ENCODE assay signal across 1 cellular context in genomic region chr2:182077451-182078142, GRCh38.
A peak's percentile ranks its signal among the peaks of the same experiment; 100 is the strongest.
TF ChIP-seq lines count a peak whose summit lies in the region.

No MANE protein-coding gene starts in this region.

TF ChIP-seq in HEK293, 187 proteins besides CTCF, POLR2A, EP300 and RAD21 (continued from another document and continues in another):
- no peak for TF ChIP-seq ZSCAN18 (tag by site-specific recombination; IDR thresholded peaks at IDR 0.05)
- TF ChIP-seq GFI1B (tag by site-specific recombination; IDR thresholded peaks at IDR 0.05): no peak
- no peak for TF ChIP-seq ZBTB7A (tag by site-specific recombination; IDR thresholded peaks at IDR 0.05; ENCODE audit: low read depth)
- TF ChIP-seq ZSCAN23 (tag by site-specific recombination; IDR thresholded peaks at IDR 0.05): no peak
- no peak for TF ChIP-seq ZNF157 (tag by site-specific recombination; IDR thresholded peaks at IDR 0.05)
- no peak for TF ChIP-seq ZNF121 (tag by site-specific recombination; IDR thresholded peaks at IDR 0.05)
- TF ChIP-seq ZNF140 (tag by site-specific recombination; IDR thresholded peaks at IDR 0.05): no peak
- TF ChIP-seq ZNF404 (tag by site-specific recombination; IDR thresholded peaks at IDR 0.05): no peak
- peak; percentile 83; the same call in 1 of the 2 replicates for TF ChIP-seq ZSCAN30 (tag by site-specific recombination; IDR thresholded peaks at IDR 0.05)
- no peak for TF ChIP-seq ZNF701 (tag by site-specific recombination; IDR thresholded peaks at IDR 0.05)
- no peak for TF ChIP-seq PRDM4 (tag by site-specific recombination; IDR thresholded peaks at IDR 0.05)
- TF ChIP-seq SCRT2 (tag by site-specific recombination; IDR thresholded peaks at IDR 0.05): peak; percentile 96
- no peak for TF ChIP-seq ZNF16 (tag by site-specific recombination; IDR thresholded peaks at IDR 0.05; ENCODE audit: low read depth)
- TF ChIP-seq ZBTB20 (tag by site-specific recombination; IDR thresholded peaks at IDR 0.05): no peak
- no peak for TF ChIP-seq ZNF658 (tag by site-specific recombination; IDR thresholded peaks at IDR 0.05)
- no peak for TF ChIP-seq ZNF24 (tag by site-specific recombination; IDR thresholded peaks at IDR 0.05)
- peak; percentile 71 for TF ChIP-seq ZBTB17 (tag by site-specific recombination; IDR thresholded peaks at IDR 0.05)
- TF ChIP-seq ZNF274 (IDR thresholded peaks at IDR 0.05; ENCODE audit: low read length): no peak
- TF ChIP-seq ZNF274 (tag by site-specific recombination; IDR thresholded peaks at IDR 0.05; ENCODE audit: borderline replicate concordance): no peak
- no peak for TF ChIP-seq KLF7 (tag by site-specific recombination; IDR thresholded peaks at IDR 0.05; ENCODE audit: borderline replicate concordance)
- TF ChIP-seq ZNF133 (tag by site-specific recombination; IDR thresholded peaks at IDR 0.05): no peak
- no peak for TF ChIP-seq ZNF843 (tag by site-specific recombination; IDR thresholded peaks at IDR 0.05)
- TF ChIP-seq ZNF19 (tag by site-specific recombination; IDR thresholded peaks at IDR 0.05; ENCODE audit: low read depth): no peak
- TF ChIP-seq MEIS1 (CRISPR knock-in tag; IDR thresholded peaks at IDR 0.05; ENCODE audit: borderline replicate concordance): no peak
- TF ChIP-seq KLF8 (tag by site-specific recombination; IDR thresholded peaks at IDR 0.05): no peak
- TF ChIP-seq ZNF623 (tag by site-specific recombination; IDR thresholded peaks at IDR 0.05): no peak
- no peak for TF ChIP-seq ZFP37 (tag by site-specific recombination; IDR thresholded peaks at IDR 0.05)
- TF ChIP-seq ZNF341 (tag by site-specific recombination; IDR thresholded peaks at IDR 0.05; ENCODE audit: low read depth): no peak
- TF ChIP-seq ZNF549 (tag by site-specific recombination; IDR thresholded peaks at IDR 0.05): no peak
- no peak for TF ChIP-seq ZNF132 (tag by site-specific recombination; IDR thresholded peaks at IDR 0.05; ENCODE audit: borderline replicate concordance)
- no peak for TF ChIP-seq ZNF624 (tag by site-specific recombination; IDR thresholded peaks at IDR 0.05)
- no peak; the same call in 1 of the 2 replicates for TF ChIP-seq ZNF2 (tag by site-specific recombination; IDR thresholded peaks at IDR 0.05)
- no peak for TF ChIP-seq ELK4 (IDR thresholded peaks at IDR 0.05; ENCODE audit: borderline replicate concordance, low read depth, low read length)
- TF ChIP-seq ZNF426 (tag by site-specific recombination; IDR thresholded peaks at IDR 0.05): no peak
- peak; percentile 83 for TF ChIP-seq PRDM6 (tag by site-specific recombination; IDR thresholded peaks at IDR 0.05)
- no peak for TF ChIP-seq SP3 (tag by site-specific recombination; IDR thresholded peaks at IDR 0.05)
- TF ChIP-seq ATF2 (tag by site-specific recombination; IDR thresholded peaks at IDR 0.05; ENCODE audit: low read depth): no peak
- TF ChIP-seq SCRT1 (tag by site-specific recombination; IDR thresholded peaks at IDR 0.05; ENCODE audit: borderline replicate concordance): peak; percentile 87
- TF ChIP-seq ZNF513 (tag by site-specific recombination; IDR thresholded peaks at IDR 0.05): no peak
- no peak for TF ChIP-seq KLF1 (tag by site-specific recombination; IDR thresholded peaks at IDR 0.05)
- no peak for TF ChIP-seq MYNN (tag by site-specific recombination; IDR thresholded peaks at IDR 0.05; ENCODE audit: borderline replicate concordance)
- no peak for TF ChIP-seq SETDB1 (IDR thresholded peaks at IDR 0.05; ENCODE audit: insufficient read length, low read length)
- TF ChIP-seq ZNF184 (tag by site-specific recombination; IDR thresholded peaks at IDR 0.05): no peak
- no peak for TF ChIP-seq ZNF302 (tag by site-specific recombination; IDR thresholded peaks at IDR 0.05; ENCODE audit: low read depth)
- no peak for TF ChIP-seq ZNF280D (tag by site-specific recombination; IDR thresholded peaks at IDR 0.05)
- TF ChIP-seq MZF1 (tag by site-specific recombination; IDR thresholded peaks at IDR 0.05; ENCODE audit: borderline replicate concordance): no peak; the same call in 1 of the 2 replicates
- TF ChIP-seq ZNF558 (tag by site-specific recombination; IDR thresholded peaks at IDR 0.05): peak; percentile 33; the same call in 1 of the 2 replicates
- peak; percentile 51; the same call in 1 of the 2 replicates for TF ChIP-seq ZEB2 (tag by site-specific recombination; IDR thresholded peaks at IDR 0.05)
- peak; percentile 38; the same call in 1 of the 2 replicates for TF ChIP-seq ZBTB44 (tag by site-specific recombination; IDR thresholded peaks at IDR 0.05)
- TF ChIP-seq ZBTB1 (tag by site-specific recombination; IDR thresholded peaks at IDR 0.05): no peak
- peak; percentile 93 for TF ChIP-seq ZNF18 (tag by site-specific recombination; IDR thresholded peaks at IDR 0.05)
- no peak for TF ChIP-seq ZBTB6 (tag by site-specific recombination; IDR thresholded peaks at IDR 0.05)
- TF ChIP-seq ZNF266 (tag by site-specific recombination; IDR thresholded peaks at IDR 0.05; ENCODE audit: low read depth): no peak
